1 cellular context compared by ENCODE assay signal in genomic region chr2:71006287-71006686, GRCh38.
TF ChIP-seq lines count a peak whose summit lies in the region.

No MANE protein-coding gene starts in this region.

TF ChIP-seq in K562, 482 proteins besides CTCF, POLR2A, EP300 and RAD21:
- TF ChIP-seq MYNN (IDR thresholded peaks at IDR 0.05) (no peak), MYNN (CRISPR knock-in tag; IDR thresholded peaks at IDR 0.05) (no peak), ARNT (IDR thresholded peaks at IDR 0.05) (no peak), ZNF121 (CRISPR knock-in tag; conservative IDR thresholded peaks at IDR 0.05) (no peak), FOXA3 (CRISPR knock-in tag; conservative IDR thresholded peaks at IDR 0.05 in 1 of 2, IDR thresholded peaks at IDR 0.05 in 1 of 2) (no peak), ETS2 (tag; IDR thresholded peaks at IDR 0.05; ENCODE audit: borderline replicate concordance, poor library complexity, severe bottlenecking) (no peak), PHF8 (IDR thresholded peaks at IDR 0.05; ENCODE audit: borderline replicate concordance, low read length) (no peak), ZNF408 (CRISPR knock-in tag; IDR thresholded peaks at IDR 0.05; ENCODE audit: low read depth) (no peak), RBM34 (IDR thresholded peaks at IDR 0.05; ENCODE audit: borderline replicate concordance, insufficient read depth, low read length) (no peak), ZBTB7A (IDR thresholded peaks at IDR 0.05; ENCODE audit: borderline replicate concordance, control insufficient read depth, low read depth, low read length) (no peak), CHAMP1 (IDR thresholded peaks at IDR 0.05) (no peak), PHB (CRISPR knock-in tag; IDR thresholded peaks at IDR 0.05) (no peak), ZNF3 (CRISPR knock-in tag; IDR thresholded peaks at IDR 0.05) (no peak)
